Comparison of ENCODE assay signal across 29 cellular contexts in the genomic region with DNA sequence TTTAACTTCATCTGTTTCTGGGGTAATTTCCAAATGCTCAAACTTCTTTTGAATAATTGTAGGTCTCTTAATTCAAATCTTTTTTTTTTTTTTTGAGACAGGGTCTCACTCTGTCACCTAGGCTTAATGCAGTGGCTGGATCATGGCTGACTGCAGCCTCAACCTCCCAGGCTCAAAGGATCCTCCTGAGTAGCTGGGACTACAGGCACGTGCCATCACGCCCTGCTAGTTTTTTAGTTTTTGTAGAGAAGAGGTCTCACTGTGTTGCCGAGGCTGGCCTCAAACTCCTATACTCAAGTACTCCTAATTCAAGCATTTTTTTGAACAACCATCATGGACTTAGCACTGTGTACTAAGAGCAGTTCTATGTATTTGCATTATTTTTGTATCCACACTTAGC. TPM values are rescaled to one million over a fixed set of nuclear protein-coding genes. Genes with fewer than 3 reads are reported as not detected.
DNase-seq lines count a peak whose midpoint lies in the region; ATAC-seq, FAIRE-seq and TF ChIP-seq lines count a peak whose summit lies in the region.
"Had no signal": no experiment of that assay in that cellular context is flagged by ENCODE, and none has a peak within 500 bp of the region (broad histone marks: within the 10 kb centered on the region; RNA-seq: fewer than 3 reads in every experiment).

No MANE protein-coding gene starts in this region.

- in situ Hi-C loops in HepG2 (cut with HindIII; ENCODE audit: extremely low pct_ligation_motif_present, low pct_unique_long_range_greater_than_20kb), result no loop called here

- peak overlapping the region; percentile 98 for H3K27ac Mint-ChIP-seq in activated CD4-positive, alpha-beta T cell treated with anti-CD3 and anti-CD28 coated beads for 36 hours
- peak overlapping the region; percentile 64 for H3K27ac Mint-ChIP-seq in activated T-helper 2 cell treated with anti-CD3 and anti-CD28 coated beads, Interferon-gamma antibody, Interleukin-2, Interleukin-4, amounts not matched to agents 10 μg/mL and 5 μg/mL and 100 μg/mL, durations not matched to agents 14 hours and 24 hours and 36 hours
- peak overlapping the region in 1 of 2 donors; percentile 54 for H3K27ac Mint-ChIP-seq in stimulated activated naive CD8-positive, alpha-beta T cell treated with anti-CD3 and anti-CD28 coated beads, Interleukin-15, amount 100 ng/mL, for 72 hours
- H3K27ac Mint-ChIP-seq: CD8-positive, alpha-beta T cell had no signal

- H3K36me3 Mint-ChIP-seq in activated CD4-positive, alpha-beta T cell treated with anti-CD3 and anti-CD28 coated beads for 36 hours (ENCODE audit: low read depth), result peaks cover 7% of the 10 kb centered on the region
- H3K36me3 Mint-ChIP-seq in activated T-helper 2 cell treated with anti-CD3 and anti-CD28 coated beads, Interferon-gamma antibody, Interleukin-2, Interleukin-4, amounts not matched to agents 10 μg/mL and 5 μg/mL and 100 μg/mL, durations not matched to agents 14 hours and 24 hours and 36 hours (ENCODE audit: low read depth), result peaks cover 9% of the 10 kb centered on the region
- H3K36me3 Mint-ChIP-seq: IgD-negative memory B cell; naive thymus-derived CD8-positive, alpha-beta T cell had no signal

- H2AFZ ChIP-seq in HepG2 (ENCODE audit: low read length), result no peak overlapping the region
- H2AFZ ChIP-seq: GM23338 had no signal

- DNase-seq in activated CD4-positive, alpha-beta T cell treated with anti-CD3 and anti-CD28 coated beads for 36 hours, result no peak
- no peak for DNase-seq in activated CD4-positive, alpha-beta T cell treated with anti-CD3 and anti-CD28 coated beads for 1 hour
- DNase-seq in HepG2 (ENCODE audit: low spot score) (no peak), right lobe of liver (no peak), CD1c-positive myeloid dendritic cell (ENCODE audit: extremely low spot score) (no peak), frontal cortex (ENCODE audit: low spot score in 2 of 2) (no peak)
- no peak for DNase-seq in activated T-helper 2 cell treated with anti-CD3 and anti-CD28 coated beads, Interferon-gamma antibody, Interleukin-2, Interleukin-4, amounts not matched to agents 10 μg/mL and 5 μg/mL and 100 μg/mL, durations not matched to agents 14 hours and 24 hours and 36 hours (ENCODE audit: low spot score)
- no peak for DNase-seq in stimulated activated naive CD8-positive, alpha-beta T cell treated with anti-CD3 and anti-CD28 coated beads, Interleukin-15, amount 100 ng/mL, for 72 hours
- DNase-seq: aorta; CD8-positive, alpha-beta T cell; DMS 273 treated with DMSO at 0.1 percent for 48 hours; effector memory CD4-positive, alpha-beta T cell; erythroblast; midbrain; naive thymus-derived CD8-positive, alpha-beta T cell; NCI-H1105 treated with DMSO at 0.1 percent for 48 hours; NCI-H2029; NCI-H69; occipital lobe; psoas muscle; stomach had no signal

- intact Hi-C loops in activated CD4-positive, alpha-beta T cell treated with anti-CD3 and anti-CD28 coated beads for 36 hours (cut with DNase I, micrococcal nuclease), result loop anchor here (1.0 to 10.0 kb wide), 4 partner anchors 18 to 1488 kb away; no protein-coding TSS in a partner anchor
- intact Hi-C loops in HepG2 (cut with micrococcal nuclease; ENCODE audit: unreplicated experiment), result loop anchor here (1.0 to 10.0 kb wide), 3 partner anchors 13 to 362 kb away; partner anchors contain the start of gene TSC22D2
- intact Hi-C loops in right lobe of liver (cut with DNase I), result no loop called here
- intact Hi-C loops in activated T-helper 2 cell treated with anti-CD3 and anti-CD28 coated beads, Interferon-gamma antibody, Interleukin-2, Interleukin-4, amounts not matched to agents 10 μg/mL and 5 μg/mL and 100 μg/mL, durations not matched to agents 14 hours and 24 hours and 36 hours (cut with micrococcal nuclease), result loop anchor here (10.0 kb wide), 1 partner anchor 1438 kb away; no protein-coding TSS in a partner anchor

- no TSS peak for BruUV-seq in HepG2 (replicated peaks; lab: Mats Ljungman, UMichigan)

- 82% methylated on average over 3 of the region's 3 CpGs for WGBS in HepG2 (ENCODE audit: low lambda C conversion rate)
- WGBS in right lobe of liver (ENCODE audit: insufficient coverage, low coverage, low lambda C conversion rate, missing lambda C conversion rate), result 94% methylated on average over 3 of the region's 3 CpGs

- H3K4me1 ChIP-seq in HepG2 (ENCODE audit: insufficient read depth, low read length), result peaks cover 70% of the 10 kb centered on the region
- peaks cover 0 to 28% (median 7%) of the 10 kb centered on the region in 4 donors for H3K4me1 ChIP-seq in right lobe of liver

- H3K4me1 Mint-ChIP-seq in activated CD4-positive, alpha-beta T cell treated with anti-CD3 and anti-CD28 coated beads for 36 hours, result peaks cover 34% of the 10 kb centered on the region
- H3K4me1 Mint-ChIP-seq in activated T-helper 2 cell treated with anti-CD3 and anti-CD28 coated beads, Interferon-gamma antibody, Interleukin-2, Interleukin-4, amounts not matched to agents 10 μg/mL and 5 μg/mL and 100 μg/mL, durations not matched to agents 14 hours and 24 hours and 36 hours (ENCODE audit: low read depth), result peaks cover 35% of the 10 kb centered on the region
- peaks cover 36% of the 10 kb centered on the region for H3K4me1 Mint-ChIP-seq in stimulated activated naive CD8-positive, alpha-beta T cell treated with anti-CD3 and anti-CD28 coated beads, Interleukin-15, amount 100 ng/mL, for 72 hours

- H3K9me3 ChIP-seq in HepG2 (ENCODE audit: low read length), result no peaks in the 10 kb centered on the region
- H3K9me3 ChIP-seq in right lobe of liver, result no peaks in the 10 kb centered on the region
- H3K9me3 ChIP-seq: psoas muscle, stomach, tibial nerve had no signal

- no peaks in the 10 kb centered on the region; a peak in 1 of 5 replicates for H3K27me3 ChIP-seq in HepG2 (ENCODE audit: control insufficient read depth in 1 of 2, insufficient read depth in 2 of 2, low read length in 2 of 2)
- H3K27me3 ChIP-seq in right lobe of liver, result no peaks in the 10 kb centered on the region
- H3K27me3 ChIP-seq: cardiac muscle cell, stomach, tibial nerve had no signal

- H3K4me2 ChIP-seq in HepG2 (ENCODE audit: low read depth, low read length), result no peak overlapping the region

- POLR2A ChIA-PET in activated CD4-positive, alpha-beta T cell treated with anti-CD3 and anti-CD28 coated beads for 36 hours (lab: Charles Lee), result interaction anchor here (0.5 to 4.3 kb wide), 7 partner anchors 8 to 357 kb away, joined by 3 to 30 read pairs (median 4); no protein-coding TSS in a partner anchor
- POLR2A ChIA-PET in HepG2 (lab: Yijun Ruan, JAX), result interaction anchor here (0.9 to 10.5 kb wide), 9 partner anchors 10 to 431 kb away, joined by 3 to 265 read pairs (median 8); partner anchors contain the start of gene SERP1

- H3K27ac ChIP-seq in HepG2 (ENCODE audit: extremely low read length, insufficient read depth, low read length) (peak overlapping the region; percentile 99), right lobe of liver (peak overlapping the region in 1 of 3 donors; percentile 43)
- H3K27ac ChIP-seq: 22Rv1, cardiac muscle cell, coronary artery, psoas muscle, tibial nerve had no signal

- no peak for TF ChIP-seq RAD21 in HepG2 (CRISPR knock-in tag; IDR thresholded peaks at IDR 0.05)

- H3K4me3 ChIP-seq in HepG2 (replicated peaks in 1 of 3; ENCODE audit: insufficient read depth in 1 of 3, low read depth in 2 of 3, low read length in 3 of 3), result no peak overlapping the region
- no peak overlapping the region for H3K4me3 ChIP-seq in right lobe of liver
- H3K4me3 ChIP-seq: cardiac muscle cell, coronary artery, GM23338, psoas muscle, stomach, tibial nerve had no signal

- TF ChIP-seq EP300 in HepG2 (IDR thresholded peaks at IDR 0.05; ENCODE audit: low read depth in 2 of 2, low read length in 2 of 2), result no peak
- TF ChIP-seq EP300 in HepG2 (CRISPR knock-in tag; IDR thresholded peaks at IDR 0.05; ENCODE audit: borderline replicate concordance), result no peak

- TF ChIP-seq CTCF in HepG2 (CRISPR knock-in tag; IDR thresholded peaks at IDR 0.05) (no peak), right lobe of liver (IDR thresholded peaks at IDR 0.05) (no peak)

- H3K9me3 Mint-ChIP-seq in activated CD4-positive, alpha-beta T cell treated with anti-CD3 and anti-CD28 coated beads for 36 hours (ENCODE audit: low read depth), result no peaks in the 10 kb centered on the region
- H3K9me3 Mint-ChIP-seq in activated T-helper 2 cell treated with anti-CD3 and anti-CD28 coated beads, Interferon-gamma antibody, Interleukin-2, Interleukin-4, amounts not matched to agents 10 μg/mL and 5 μg/mL and 100 μg/mL, durations not matched to agents 14 hours and 24 hours and 36 hours, result no peaks in the 10 kb centered on the region
- H3K9me3 Mint-ChIP-seq in stimulated activated naive CD8-positive, alpha-beta T cell treated with anti-CD3 and anti-CD28 coated beads, Interleukin-15, amount 100 ng/mL, for 72 hours, result no peaks in the 10 kb centered on the region
- H3K9me3 Mint-ChIP-seq: CD8-positive, alpha-beta T cell; GM23338; IgD-negative memory B cell; naive thymus-derived CD8-positive, alpha-beta T cell had no signal

- peaks cover 23% of the 10 kb centered on the region for H3K79me2 ChIP-seq in HepG2 (ENCODE audit: insufficient read depth, low read length)

- TF ChIP-seq POLR2A in HepG2 (IDR thresholded peaks at IDR 0.05; ENCODE audit: insufficient read depth in 1 of 2, low read depth in 2 of 2, low read length in 2 of 2), result no peak
- no peak for TF ChIP-seq POLR2A in right lobe of liver (IDR thresholded peaks at IDR 0.05)

- no peak for ATAC-seq in activated CD4-positive, alpha-beta T cell treated with anti-CD3 and anti-CD28 coated beads for 36 hours
- ATAC-seq in HepG2 (no peak), right lobe of liver (no peak)
- no peak for ATAC-seq in stimulated activated naive CD8-positive, alpha-beta T cell treated with anti-CD3 and anti-CD28 coated beads, Interleukin-15, amount 100 ng/mL, for 72 hours
- ATAC-seq: activated CD4-positive, CD25-positive, alpha-beta regulatory T cell treated with anti-CD3 and anti-CD28 coated beads, Interleukin-2, amount 50 U/mL, for 24 hours; CD8-positive, alpha-beta T cell; GM23338; naive thymus-derived CD8-positive, alpha-beta T cell; psoas muscle had no signal

- no peaks in the 10 kb centered on the region for H3K27me3 Mint-ChIP-seq in activated CD4-positive, alpha-beta T cell treated with anti-CD3 and anti-CD28 coated beads for 36 hours
- H3K27me3 Mint-ChIP-seq in activated T-helper 2 cell treated with anti-CD3 and anti-CD28 coated beads, Interferon-gamma antibody, Interleukin-2, Interleukin-4, amounts not matched to agents 10 μg/mL and 5 μg/mL and 100 μg/mL, durations not matched to agents 14 hours and 24 hours and 36 hours (ENCODE audit: low read depth), result no peaks in the 10 kb centered on the region
- H3K27me3 Mint-ChIP-seq in stimulated activated naive CD8-positive, alpha-beta T cell treated with anti-CD3 and anti-CD28 coated beads, Interleukin-15, amount 100 ng/mL, for 72 hours, result no peaks in the 10 kb centered on the region
- H3K27me3 Mint-ChIP-seq: naive thymus-derived CD8-positive, alpha-beta T cell had no signal

- H4K20me1 ChIP-seq in HepG2 (ENCODE audit: insufficient read depth, low read length), result no peaks in the 10 kb centered on the region

- peak overlapping the region; percentile 85 for H3K4me3 Mint-ChIP-seq in activated CD4-positive, alpha-beta T cell treated with anti-CD3 and anti-CD28 coated beads for 36 hours
- no peak overlapping the region for H3K4me3 Mint-ChIP-seq in activated T-helper 2 cell treated with anti-CD3 and anti-CD28 coated beads, Interferon-gamma antibody, Interleukin-2, Interleukin-4, amounts not matched to agents 10 μg/mL and 5 μg/mL and 100 μg/mL, durations not matched to agents 14 hours and 24 hours and 36 hours (ENCODE audit: low read depth)
- peak overlapping the region; percentile 38 to 72 for H3K4me3 Mint-ChIP-seq in stimulated activated naive CD8-positive, alpha-beta T cell treated with anti-CD3 and anti-CD28 coated beads, Interleukin-15, amount 100 ng/mL, for 72 hours
- H3K4me3 Mint-ChIP-seq: CD8-positive, alpha-beta T cell; GM23338 had no signal

- FAIRE-seq in HepG2 (lab: Jason Lieb, UNC), result no peak
- no peak for FAIRE-seq in frontal cortex (lab: Jason Lieb, UNC)
- FAIRE-seq: keratinocyte had no signal

- H3K36me3 ChIP-seq in HepG2 (replicated peaks in 1 of 2; ENCODE audit: control insufficient read depth in 1 of 2, insufficient read depth in 2 of 2, low read length in 2 of 2) (no peaks in the 10 kb centered on the region), right lobe of liver (no peaks in the 10 kb centered on the region)
- H3K36me3 ChIP-seq: cardiac muscle cell, stomach, tibial nerve had no signal

- no peak overlapping the region; the same call in 1 of the 2 replicates for H3K9ac ChIP-seq in HepG2 (ENCODE audit: insufficient read depth, low read depth, low read length)

- CTCF ChIA-PET in activated CD4-positive, alpha-beta T cell treated with anti-CD3 and anti-CD28 coated beads for 36 hours (lab: Charles Lee), result interaction anchor here (0.6 to 4.4 kb wide), 10 partner anchors 9 to 1584 kb away, joined by 3 to 34 read pairs (median 5); no protein-coding TSS in a partner anchor
- CTCF ChIA-PET in HepG2 (lab: Yijun Ruan, JAX; ENCODE audit: low intra/inter-chr PET ratio, low total read pairs), result interaction anchor here (0.6 kb wide), 1 partner anchor 44 kb away, joined by 3 read pairs; no protein-coding TSS in a partner anchor

RNA-seq across cellular contexts. Expression of gene SIAH2, which starts 3.8 kb away (rescaled TPM):
- 100 to 1,000 TPM in 1 of 2 experiments, 10 to 100 TPM in 1; 85.7 to 154 TPM for total RNA-seq in activated CD4-positive, alpha-beta T cell treated with anti-CD3 and anti-CD28 coated beads for 36 hours
- total RNA-seq in HepG2 (2016; rRNA removed; fragmentation: Illumina TruSeq; extraction: Trizol), result 71.8 and 79.5 TPM in 2 replicates
- total RNA-seq in HepG2 (2016; cell fraction: cytosol; rRNA removed; fragmentation: Illumina TruSeq; extraction: Trizol; ENCODE audit: low read depth), result 41.9 and 49.0 TPM in 2 replicates
- 64.5 and 73.0 TPM in 2 replicates for total RNA-seq in HepG2 (2016; cell fraction: insoluble cytoplasmic fraction; rRNA removed; fragmentation: Illumina TruSeq; extraction: Trizol)
- total RNA-seq in HepG2 (2016; cell fraction: membrane; rRNA removed; fragmentation: Illumina TruSeq; extraction: Trizol), result 102 and 124 TPM in 2 replicates
- 38.0 and 42.7 TPM in 2 replicates for total RNA-seq in HepG2 (2016; cell fraction: nucleus; rRNA removed; fragmentation: Illumina TruSeq; extraction: Trizol)
- 117 and 140 TPM in 2 replicates for polyA plus RNA-seq in HepG2 (2011; rRNA removed)
- polyA plus RNA-seq in HepG2 (2011; cell fraction: cytosol; rRNA removed), result 63.7 and 115 TPM in 2 replicates
- 132 and 149 TPM in 2 replicates for polyA plus RNA-seq in HepG2 (2011; cell fraction: nucleus; rRNA removed)
- 62.2 and 69.8 TPM in 2 replicates for polyA plus RNA-seq in HepG2 (2012)
- 51.8 and 68.8 TPM in 2 replicates for polyA plus RNA-seq in HepG2 (2016; cell fraction: cytosol; fragmentation: Illumina TruSeq; extraction: Trizol; ENCODE audit: low read depth)
- polyA plus RNA-seq in HepG2 (2016; cell fraction: insoluble cytoplasmic fraction; fragmentation: Illumina TruSeq; extraction: Trizol; ENCODE audit: low read depth), result 103 and 110 TPM in 2 replicates
- 106 and 126 TPM in 2 replicates for polyA plus RNA-seq in HepG2 (2016; cell fraction: membrane; fragmentation: Illumina TruSeq; extraction: Trizol; ENCODE audit: low read depth)
- polyA plus RNA-seq in HepG2 (2016; cell fraction: nucleus; fragmentation: Illumina TruSeq; extraction: Trizol; ENCODE audit: insufficient read depth, low read depth), result 70.3 and 71.0 TPM in 2 replicates
- polyA minus RNA-seq in HepG2 (2011; rRNA and poly(A)+ RNA removed; ENCODE audit: low replicate concordance), result 134 and 280 TPM in 2 replicates
- polyA minus RNA-seq in HepG2 (2011; cell fraction: cytosol; rRNA and poly(A)+ RNA removed), result 79.8 and 91.3 TPM in 2 replicates
- 24.6 and 28.0 TPM in 2 replicates for polyA minus RNA-seq in HepG2 (2011; cell fraction: nucleus; rRNA and poly(A)+ RNA removed)
- total RNA-seq in right lobe of liver, result 10 to 100 TPM; 20.5 to 53.0 (median 36.5) TPM
- total RNA-seq in activated T-helper 2 cell treated with anti-CD3 and anti-CD28 coated beads, Interferon-gamma antibody, Interleukin-2, Interleukin-4, amounts not matched to agents 10 μg/mL and 5 μg/mL and 100 μg/mL, durations not matched to agents 14 hours and 24 hours and 36 hours, result 108 and 116 TPM in 2 replicates
- total RNA-seq in frontal cortex, result 22.8 TPM

Comparison
In these comparisons a context has a peak if more than half of its experiments do, and no peak if none do; other contexts are left out.
1. intact Hi-C loops: an anchor here in activated CD4-positive, alpha-beta T cell treated with anti-CD3 and anti-CD28 coated beads for 36 hours (1.0 to 10.0 kb wide), HepG2 (1.0 to 10.0 kb wide) and activated T-helper 2 cell treated with anti-CD3 and anti-CD28 coated beads, Interferon-gamma antibody, Interleukin-2, Interleukin-4, amounts not matched to agents 10 μg/mL and 5 μg/mL and 100 μg/mL, durations not matched to agents 14 hours and 24 hours and 36 hours (10.0 kb wide); none called in right lobe of liver.